In the genomic region with DNA sequence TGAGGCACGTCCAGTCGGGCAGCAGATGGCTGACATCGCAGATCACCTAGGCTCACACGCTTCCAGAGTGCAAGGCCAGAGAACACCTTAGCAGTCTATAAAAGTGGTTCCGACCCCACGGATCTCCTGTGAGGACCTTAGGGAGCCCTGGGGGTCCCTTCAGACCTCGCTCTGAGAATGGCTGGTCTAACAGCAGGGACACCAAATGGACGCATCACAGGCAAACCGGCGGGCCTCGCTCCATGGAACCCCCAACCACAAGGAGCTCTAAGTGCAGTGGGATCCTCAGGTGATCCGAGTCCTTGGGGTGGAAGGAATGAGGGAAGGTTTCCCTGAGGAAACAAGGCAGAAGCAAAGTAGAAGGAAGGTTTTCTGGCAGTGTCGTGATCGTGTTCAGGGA, we compare ENCODE assay signal across 18 cellular contexts.
DNase-seq lines count a peak whose midpoint lies in the region; ATAC-seq and TF ChIP-seq lines count a peak whose summit lies in the region.
"Had no signal": no experiment of that assay in that cellular context is flagged by ENCODE, and none has a peak within 500 bp of the region (broad histone marks: within the 10 kb centered on the region; RNA-seq: fewer than 3 reads in every experiment).

No MANE protein-coding gene starts in this region.

- H3K4me3 ChIP-seq in endodermal cell (ENCODE audit: low read length): no peak overlapping the region
- no peak overlapping the region for H3K4me3 ChIP-seq in stomach smooth muscle (ENCODE audit: low read length in 2 of 2)
- H3K4me3 ChIP-seq: BLaER1, GM23338 had no signal

- DNase-seq in endodermal cell (peak; percentile 14), osteocyte (ENCODE audit: extremely low spot score, unreplicated experiment) (peak; percentile 79), NCI-H2081 (lab: John Stamatoyannopoulos, UW) (no peak), DMS53 (lab: John Stamatoyannopoulos, UW) (no peak)
- DNase-seq: Caco-2; CD4-positive, CD25-positive, alpha-beta regulatory T cell; CD8-positive, alpha-beta T cell; DMS153; DMS79 treated with DMSO at 0.1 percent for 48 hours; GF-D8; H9 had no signal

- H3K4me1 ChIP-seq in endodermal cell (ENCODE audit: control insufficient read depth, insufficient read depth, low read length) (no peaks in the 10 kb centered on the region), stomach smooth muscle (ENCODE audit: control insufficient read depth, insufficient read depth, low read length) (peaks cover 72% of the 10 kb centered on the region)
- H3K4me1 ChIP-seq: BLaER1, Caco-2 had no signal

- H3K9me3 Mint-ChIP-seq in endodermal cell (no peaks in the 10 kb centered on the region), osteocyte (ENCODE audit: unreplicated experiment) (no peaks in the 10 kb centered on the region)
- H3K9me3 Mint-ChIP-seq: CD4-positive, CD25-positive, alpha-beta regulatory T cell; CD8-positive, alpha-beta T cell; GM23338; H9 had no signal

- no peak for TF ChIP-seq CTCF in endodermal cell (conservative IDR thresholded peaks at IDR 0.05)
- no peak for TF ChIP-seq CTCF in osteocyte (IDR thresholded peaks at IDR 0.05)

- H3K36me3 Mint-ChIP-seq in endodermal cell (ENCODE audit: low read depth) (no peaks in the 10 kb centered on the region), osteocyte (ENCODE audit: unreplicated experiment) (no peaks in the 10 kb centered on the region)
- H3K36me3 Mint-ChIP-seq: CD4-positive, CD25-positive, alpha-beta regulatory T cell; CD8-positive, alpha-beta T cell had no signal

- ATAC-seq in HG03095 (IDR thresholded peaks at IDR 0.05; ENCODE audit: unreplicated experiment): no peak
- ATAC-seq: CD8-positive, alpha-beta T cell; GM23338; HCT116 had no signal

- 92 to 94% methylated on average over 12 to 14 of the region's 14 CpGs for WGBS in endodermal cell (ENCODE audit: insufficient coverage in 1 of 2, insufficient read length in 1 of 2), 2 experiments

- H3K4me3 Mint-ChIP-seq in endodermal cell (no peak overlapping the region), osteocyte (ENCODE audit: unreplicated experiment) (no peak overlapping the region)
- H3K4me3 Mint-ChIP-seq: B cell; CD4-positive, CD25-positive, alpha-beta regulatory T cell; CD8-positive, alpha-beta T cell; GM23338; H9 had no signal

- H3K27ac ChIP-seq in endodermal cell (ENCODE audit: low read depth, low read length) (no peak overlapping the region), stomach smooth muscle (ENCODE audit: low read length) (peak overlapping the region; percentile 99)
- H3K27ac ChIP-seq: BLaER1, C4-2B had no signal

- H3K36me3 ChIP-seq in endodermal cell (ENCODE audit: control insufficient read depth, insufficient read depth, low read length): no peaks in the 10 kb centered on the region
- H3K36me3 ChIP-seq in stomach smooth muscle (ENCODE audit: control insufficient read depth in 2 of 2, insufficient read depth in 2 of 2, low read length in 2 of 2): peaks cover 2 to 3% of the 10 kb centered on the region in 2 donors
- H3K36me3 ChIP-seq: BLaER1 had no signal

- H3K4me1 Mint-ChIP-seq in endodermal cell (no peaks in the 10 kb centered on the region), osteocyte (ENCODE audit: unreplicated experiment) (peaks cover 10% of the 10 kb centered on the region)
- H3K4me1 Mint-ChIP-seq: B cell; CD4-positive, CD25-positive, alpha-beta regulatory T cell had no signal

- H3K9me3 ChIP-seq in endodermal cell (ENCODE audit: control insufficient read depth, low read length): no peaks in the 10 kb centered on the region
- no peaks in the 10 kb centered on the region for H3K9me3 ChIP-seq in stomach smooth muscle (ENCODE audit: control insufficient read depth in 2 of 2, low read length in 2 of 2)
- H3K9me3 ChIP-seq: Caco-2 had no signal

- H3K9ac ChIP-seq in endodermal cell (ENCODE audit: extremely low read depth, low read length, poor library complexity, severe bottlenecking) (no peak overlapping the region), stomach smooth muscle (ENCODE audit: low read length in 2 of 2) (peak overlapping the region in 1 of 2 donors; percentile 28)
- H3K9ac ChIP-seq: BLaER1 had no signal

- H3K27me3 Mint-ChIP-seq in endodermal cell (ENCODE audit: insufficient read depth) (no peaks in the 10 kb centered on the region), osteocyte (ENCODE audit: unreplicated experiment) (no peaks in the 10 kb centered on the region)
- H3K27me3 Mint-ChIP-seq: B cell; CD4-positive, CD25-positive, alpha-beta regulatory T cell had no signal

- H3K27ac Mint-ChIP-seq in endodermal cell: no peak overlapping the region
- no peak overlapping the region for H3K27ac Mint-ChIP-seq in osteocyte (ENCODE audit: unreplicated experiment)
- H3K27ac Mint-ChIP-seq: B cell; CD4-positive, CD25-positive, alpha-beta regulatory T cell; CD8-positive, alpha-beta T cell; GM23338; H9 had no signal

- no peaks in the 10 kb centered on the region for H3K27me3 ChIP-seq in endodermal cell (ENCODE audit: control insufficient read depth, insufficient read depth, low read length, poor library complexity, severe bottlenecking)
- H3K27me3 ChIP-seq in stomach smooth muscle (ENCODE audit: control insufficient read depth in 1 of 2, insufficient read depth in 2 of 2, low read length in 2 of 2): no peaks in the 10 kb centered on the region
- H3K27me3 ChIP-seq: BLaER1 had no signal

Comparison
In these comparisons a context has a peak if more than half of its experiments do, and no peak if none do; other contexts are left out.
1. DNase-seq: peak in endodermal cell (single experiment) and osteocyte (single experiment); none in NCI-H2081 (0 of 2) and DMS53 (single experiment).